Comparison of ENCODE assay signal across 21 cellular contexts in genomic region chr6:17096076-17096475, GRCh38. TPM values are rescaled to one million over a fixed set of nuclear protein-coding genes. Genes with fewer than 3 reads are reported as not detected.
DNase-seq lines count a peak whose midpoint lies in the region; ATAC-seq and TF ChIP-seq lines count a peak whose summit lies in the region.
"Had no signal": no experiment of that assay in that cellular context is flagged by ENCODE, and none has a peak within 500 bp of the region (broad histone marks: within the 10 kb centered on the region; RNA-seq: fewer than 3 reads in every experiment).

No MANE protein-coding gene starts in this region.

- no peaks in the 10 kb centered on the region for H3K36me3 Mint-ChIP-seq in osteocyte (ENCODE audit: unreplicated experiment)
- H3K36me3 Mint-ChIP-seq in T-helper 2 cell treated with Interferon-gamma antibody and Interleukin-4, amounts not matched to agents 5 μg/mL and 100 μg/mL, for 36 hours (ENCODE audit: low read depth): no peaks in the 10 kb centered on the region

- no peak for ATAC-seq in GM21447 (IDR thresholded peaks at IDR 0.05; ENCODE audit: unreplicated experiment)
- ATAC-seq in HG03095 (IDR thresholded peaks at IDR 0.05; ENCODE audit: unreplicated experiment): no peak
- ATAC-seq: GM12878, left lung had no signal

- no peak overlapping the region for H3K4me3 ChIP-seq in fibroblast of the aortic adventitia (ENCODE audit: low read depth, low read length)
- H3K4me3 ChIP-seq: esophagus muscularis mucosa, GM12878, left lung, right atrium auricular region had no signal

- no peak overlapping the region for H3K4me3 Mint-ChIP-seq in osteocyte (ENCODE audit: unreplicated experiment)
- no peak overlapping the region for H3K4me3 Mint-ChIP-seq in T-helper 2 cell treated with Interferon-gamma antibody and Interleukin-4, amounts not matched to agents 5 μg/mL and 100 μg/mL, for 36 hours
- H3K4me3 Mint-ChIP-seq: CD4-positive, alpha-beta T cell had no signal

- peak; percentile 15 for DNase-seq in fibroblast of the aortic adventitia (ENCODE audit: low read depth)
- DNase-seq in osteocyte (ENCODE audit: extremely low spot score, unreplicated experiment): no peak
- no peak for DNase-seq in T-helper 2 cell treated with Interferon-gamma antibody and Interleukin-4, amounts not matched to agents 5 μg/mL and 100 μg/mL, for 36 hours (ENCODE audit: low spot score)
- no peak for DNase-seq in posterior vena cava (ENCODE audit: low spot score)
- DNase-seq: activated effector memory CD4-positive, alpha-beta T cell treated with anti-CD3 and anti-CD28 coated beads, Interleukin-2, amount 50 U/mL, for 16 hours; CD4-positive, alpha-beta T cell; effector CD8-positive, alpha-beta T cell; left lung; NCI-H1694 treated with DMSO at 0.1 percent for 48 hours; NCI-H2227 treated with DMSO at 0.1 percent for 48 hours; SHP77 treated with DMSO at 0.1 percent for 48 hours had no signal

- peaks cover 10% of the 10 kb centered on the region for H3K4me1 Mint-ChIP-seq in osteocyte (ENCODE audit: unreplicated experiment)
- H3K4me1 Mint-ChIP-seq in T-helper 2 cell treated with Interferon-gamma antibody and Interleukin-4, amounts not matched to agents 5 μg/mL and 100 μg/mL, for 36 hours (ENCODE audit: low read depth): no peaks in the 10 kb centered on the region

- peak overlapping the region; percentile 7; the same call in 1 of the 2 replicates for H3K27ac ChIP-seq in C4-2B
- peak overlapping the region; percentile 91 for H3K27ac ChIP-seq in angular gyrus (ENCODE audit: low read depth, low read length)
- H3K27ac ChIP-seq: esophagus muscularis mucosa, KMS-11, left lung, right atrium auricular region had no signal

- H3K9me3 Mint-ChIP-seq in osteocyte (ENCODE audit: unreplicated experiment): no peaks in the 10 kb centered on the region
- no peaks in the 10 kb centered on the region for H3K9me3 Mint-ChIP-seq in T-helper 2 cell treated with Interferon-gamma antibody and Interleukin-4, amounts not matched to agents 5 μg/mL and 100 μg/mL, for 36 hours
- H3K9me3 Mint-ChIP-seq: CD4-positive, alpha-beta T cell had no signal

- intact Hi-C loops in posterior vena cava (cut with DNase I): no loop called here

- peak overlapping the region; percentile 80 for H3K27ac Mint-ChIP-seq in osteocyte (ENCODE audit: unreplicated experiment)
- H3K27ac Mint-ChIP-seq in T-helper 2 cell treated with Interferon-gamma antibody and Interleukin-4, amounts not matched to agents 5 μg/mL and 100 μg/mL, for 36 hours: no peak overlapping the region
- H3K27ac Mint-ChIP-seq: CD4-positive, alpha-beta T cell had no signal

- TF ChIP-seq CTCF in C4-2B (conservative IDR thresholded peaks at IDR 0.05) (no peak), fibroblast of the aortic adventitia (IDR thresholded peaks at IDR 0.05; ENCODE audit: insufficient read depth, low read length) (no peak), osteocyte (IDR thresholded peaks at IDR 0.05) (no peak)

- H3K27me3 Mint-ChIP-seq in osteocyte (ENCODE audit: unreplicated experiment): peaks cover 8% of the 10 kb centered on the region
- peaks cover 17% of the 10 kb centered on the region for H3K27me3 Mint-ChIP-seq in T-helper 2 cell treated with Interferon-gamma antibody and Interleukin-4, amounts not matched to agents 5 μg/mL and 100 μg/mL, for 36 hours (ENCODE audit: low read depth)

RNA-seq across cellular contexts. Expression of gene STMND1, which starts 5.8 kb away (rescaled TPM):
- not detected in 2 replicates for total RNA-seq in fibroblast of the aortic adventitia (ENCODE audit: low replicate concordance)
- total RNA-seq in osteocyte: not detected in 2 replicates
- total RNA-seq in posterior vena cava: not detected
- total RNA-seq: CD4-positive, alpha-beta T cell; esophagus muscularis mucosa; glomerular endothelial cell; GM12878; right atrium auricular region; T-helper 1 cell treated with Interleukin-12 subunit alpha and Interleukin-12 subunit beta and Interleukin-4 antibody, amounts not matched to agents 30 ng/mL and 1 ng/mL, for 36 hours had no signal
